Comparison of ENCODE assay signal across 12 cellular contexts in the genomic region with DNA sequence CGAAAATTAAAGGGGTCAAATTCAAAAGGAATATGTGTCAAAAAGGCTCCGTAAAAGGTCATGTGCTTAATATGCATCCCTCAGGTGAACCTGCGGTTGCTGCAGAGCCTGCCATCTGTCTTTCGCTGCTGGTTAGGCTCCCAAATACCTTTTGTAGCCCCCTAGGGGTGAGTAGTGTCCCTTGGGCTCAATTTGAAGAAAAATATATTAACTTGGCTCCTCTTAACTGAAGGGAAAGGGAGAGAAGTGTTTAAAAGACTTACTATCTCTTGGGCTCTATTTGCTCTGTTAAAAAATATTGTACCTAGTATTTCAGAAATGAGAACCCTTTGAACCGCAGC.
DNase-seq lines count a peak whose midpoint lies in the region; ATAC-seq, FAIRE-seq and TF ChIP-seq lines count a peak whose summit lies in the region.
"Had no signal": no experiment of that assay in that cellular context is flagged by ENCODE, and none has a peak within 500 bp of the region (broad histone marks: within the 10 kb centered on the region; RNA-seq: fewer than 3 reads in every experiment).

No MANE protein-coding gene starts in this region.

- H3K14ac ChIP-seq in IMR-90 (replicated peaks; ENCODE audit: low read depth, low read length) = no peak overlapping the region

- no peak for TF ChIP-seq POLR2A in IMR-90 (IDR thresholded peaks at IDR 0.05; ENCODE audit: low read depth, low read length)

- DNase-seq in COR-L47 (lab: John Stamatoyannopoulos, UW) = peak; percentile 9
- DNase-seq in IMR-90 = no peak
- DNase-seq in iPS-NIHi7 (ENCODE audit: extremely low spot score) = peak; percentile 71
- no peak for DNase-seq in inferior parietal cortex (ENCODE audit: extremely low spot score)
- DNase-seq in frontal cortex (ENCODE audit: low spot score in 2 of 2) = no peak
- DNase-seq in cerebellar cortex (ENCODE audit: low spot score) = no peak
- DNase-seq: NCI-H187 treated with DMSO at 0.1 percent for 48 hours, T-helper 1 cell, thyroid gland had no signal

- no peak for FAIRE-seq in frontal cortex (lab: Jason Lieb, UNC)

- no peaks in the 10 kb centered on the region for H3K27me3 ChIP-seq in IMR-90 (ENCODE audit: control insufficient read depth, insufficient read depth, low read length)
- H3K27me3 ChIP-seq: neutrophil, thyroid gland had no signal

- ATAC-seq in IMR-90 (ENCODE audit: low read depth) (no peak), SK-N-SH treated with all-trans-retinoic acid at 6 μM for 48 hours (peak; percentile 77), HG03159 (IDR thresholded peaks at IDR 0.05; ENCODE audit: unreplicated experiment) (no peak)

- H3K9me1 ChIP-seq in IMR-90 (ENCODE audit: insufficient read depth, low read length) = no peaks in the 10 kb centered on the region

- BruUV-seq in IMR-90 (replicated peaks; lab: Mats Ljungman, UMichigan) = no TSS peak

- H3K4ac ChIP-seq in IMR-90 (ENCODE audit: low read depth, low read length) = no peak overlapping the region

- no peaks in the 10 kb centered on the region for H4K20me1 ChIP-seq in IMR-90 (ENCODE audit: insufficient read depth, low read length)

- no peak overlapping the region for H2BK20ac ChIP-seq in IMR-90 (ENCODE audit: low read depth, low read length)

- H3K36me3 ChIP-seq in IMR-90 (ENCODE audit: control insufficient read depth, insufficient read depth, low read length) = no peaks in the 10 kb centered on the region
- H3K36me3 ChIP-seq: neutrophil, thyroid gland had no signal

- H3K79me1 ChIP-seq in IMR-90 (ENCODE audit: low read depth in 1 of 2, low read length in 2 of 2) = no peaks in the 10 kb centered on the region

- no peak overlapping the region for H2BK5ac ChIP-seq in IMR-90 (ENCODE audit: low read depth, low read length, poor library complexity, severe bottlenecking)

- TF ChIP-seq CTCF in IMR-90 (conservative IDR thresholded peaks at IDR 0.05; ENCODE audit: low read depth, low read length) = peak; percentile 25; the same call in 1 of the 2 replicates

- dilution Hi-C loops in IMR-90 (cut with HindIII; ENCODE audit: low sequenced_read_pairs, unreplicated experiment) = no loop called here

- no peak overlapping the region for H3K18ac ChIP-seq in IMR-90 (ENCODE audit: low read depth, low read length)

- no peak overlapping the region for H2AK5ac ChIP-seq in IMR-90 (ENCODE audit: low read depth, low read length)

- H3K9me3 ChIP-seq in IMR-90 (ENCODE audit: control insufficient read depth, insufficient read depth, low read length) = no peaks in the 10 kb centered on the region
- H3K9me3 ChIP-seq: neutrophil, thyroid gland had no signal

- H2BK15ac ChIP-seq in IMR-90 (ENCODE audit: low read depth, low read length) = no peak overlapping the region

- no peak overlapping the region for H2AFZ ChIP-seq in IMR-90 (replicated peaks; ENCODE audit: low read length, poor library complexity)

- H3K9ac ChIP-seq in IMR-90 (ENCODE audit: low read depth, low read length) = no peak overlapping the region

- H3K23ac ChIP-seq in IMR-90 (ENCODE audit: low read depth, low read length) = no peak overlapping the region

- no peak overlapping the region for H3K4me3 ChIP-seq in IMR-90 (ENCODE audit: insufficient read depth, low read depth, low read length)
- H3K4me3 ChIP-seq: thyroid gland had no signal

- in situ Hi-C loops in IMR-90 (cut with MboI; ENCODE audit: low sequenced_read_pairs) = no loop called here

- peak overlapping the region; percentile 77; the same call in 1 of the 2 replicates for H3K4me2 ChIP-seq in IMR-90 (ENCODE audit: low read depth, low read length)

- H3K4me1 ChIP-seq in IMR-90 (ENCODE audit: control insufficient read depth, insufficient read depth, low read length) = peaks cover 3% of the 10 kb centered on the region

- POLR2A ChIA-PET in IMR-90 (lab: Charles Lee; ENCODE audit: unreplicated experiment) = no interaction called here

- WGBS in IMR-90 (ENCODE audit: extremely low coverage in 2 of 2, insufficient read length in 1 of 2), 2 experiments = no CpG with 5 or more reads among the region's 5 CpGs

- no peak overlapping the region for H3K27ac ChIP-seq in IMR-90 (ENCODE audit: insufficient read depth, low read length)
- H3K27ac ChIP-seq: neutrophil, thyroid gland had no signal

- no peak overlapping the region for H4K91ac ChIP-seq in IMR-90 (ENCODE audit: insufficient read depth, low read depth, low read length)

- H3K56ac ChIP-seq in IMR-90 (ENCODE audit: extremely low read depth, insufficient read depth, low read length) = no peak overlapping the region

- no peak overlapping the region for H2BK120ac ChIP-seq in IMR-90 (ENCODE audit: low read depth, low read length)

- intact Hi-C loops in IMR-90 (cut with micrococcal nuclease) = no loop called here

- CTCF ChIA-PET in IMR-90 (lab: Yijun Ruan, JAX) = no interaction called here

- no peak overlapping the region for H4K5ac ChIP-seq in IMR-90 (ENCODE audit: low read depth, low read length)

- no peak overlapping the region for H4K8ac ChIP-seq in IMR-90 (ENCODE audit: low read depth in 2 of 2, low read length in 2 of 2)

- no peak for TF ChIP-seq RAD21 in IMR-90 (IDR thresholded peaks at IDR 0.05; ENCODE audit: low read length)

- H2AK9ac ChIP-seq in IMR-90 (replicated peaks; ENCODE audit: low read depth, low read length, poor library complexity) = no peak overlapping the region

TF ChIP-seq in IMR-90, 13 proteins besides CTCF, POLR2A, EP300 and RAD21:
- TF ChIP-seq CHD1 (IDR thresholded peaks at IDR 0.05; ENCODE audit: low read depth, low read length) = no peak
- TF ChIP-seq MAFK (IDR thresholded peaks at IDR 0.05; ENCODE audit: low read depth, low read length) = no peak
- no peak for TF ChIP-seq NFE2L2 (IDR thresholded peaks at IDR 0.05; ENCODE audit: low read depth, low read length)
- no peak for TF ChIP-seq MXI1 (IDR thresholded peaks at IDR 0.05; ENCODE audit: borderline replicate concordance, low read depth, low read length)
- TF ChIP-seq, protein P1, sequence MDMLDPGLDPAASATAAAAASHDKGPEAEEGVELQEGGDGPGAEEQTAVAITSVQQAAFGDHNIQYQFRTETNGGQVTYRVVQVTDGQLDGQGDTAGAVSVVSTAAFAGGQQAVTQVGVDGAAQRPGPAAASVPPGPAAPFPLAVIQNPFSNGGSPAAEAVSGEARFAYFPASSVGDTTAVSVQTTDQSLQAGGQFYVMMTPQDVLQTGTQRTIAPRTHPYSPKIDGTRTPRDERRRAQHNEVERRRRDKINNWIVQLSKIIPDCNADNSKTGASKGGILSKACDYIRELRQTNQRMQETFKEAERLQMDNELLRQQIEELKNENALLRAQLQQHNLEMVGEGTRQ (IDR thresholded peaks at IDR 0.05; ENCODE audit: low read depth, low read length) = no peak
- TF ChIP-seq FOS (IDR thresholded peaks at IDR 0.05; ENCODE audit: low read depth, low read length) = no peak
- TF ChIP-seq CEBPB (IDR thresholded peaks at IDR 0.05; ENCODE audit: low read depth, low read length) = no peak
- TF ChIP-seq, protein P2, sequence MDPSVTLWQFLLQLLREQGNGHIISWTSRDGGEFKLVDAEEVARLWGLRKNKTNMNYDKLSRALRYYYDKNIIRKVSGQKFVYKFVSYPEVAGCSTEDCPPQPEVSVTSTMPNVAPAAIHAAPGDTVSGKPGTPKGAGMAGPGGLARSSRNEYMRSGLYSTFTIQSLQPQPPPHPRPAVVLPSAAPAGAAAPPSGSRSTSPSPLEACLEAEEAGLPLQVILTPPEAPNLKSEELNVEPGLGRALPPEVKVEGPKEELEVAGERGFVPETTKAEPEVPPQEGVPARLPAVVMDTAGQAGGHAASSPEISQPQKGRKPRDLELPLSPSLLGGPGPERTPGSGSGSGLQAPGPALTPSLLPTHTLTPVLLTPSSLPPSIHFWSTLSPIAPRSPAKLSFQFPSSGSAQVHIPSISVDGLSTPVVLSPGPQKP (IDR thresholded peaks at IDR 0.05; ENCODE audit: borderline replicate concordance, low read depth, low read length) = no peak
- no peak for TF ChIP-seq BHLHE40 (IDR thresholded peaks at IDR 0.05; ENCODE audit: low read depth, low read length)
- no peak for TF ChIP-seq RFX5 (IDR thresholded peaks at IDR 0.05; ENCODE audit: low read depth, low read length)
TF ChIP-seq in IMR-90: peak in this region for 0.

TF ChIP-seq in SK-N-SH treated with all-trans-retinoic acid at 6 μM for 48 hours, 23 proteins besides CTCF, POLR2A, EP300 and RAD21 (continues in another document):
- TF ChIP-seq ZNF565 (CRISPR knock-in tag; conservative IDR thresholded peaks at IDR 0.05; ENCODE audit: low read depth) (no peak), SNAI2 (CRISPR knock-in tag; IDR thresholded peaks at IDR 0.05) (no peak), ZNF70 (CRISPR knock-in tag; IDR thresholded peaks at IDR 0.05) (no peak), OSR1 (CRISPR knock-in tag; IDR thresholded peaks at IDR 0.05) (no peak), GLIS3 (CRISPR knock-in tag; IDR thresholded peaks at IDR 0.05) (no peak)
- TF ChIP-seq, protein P3, sequence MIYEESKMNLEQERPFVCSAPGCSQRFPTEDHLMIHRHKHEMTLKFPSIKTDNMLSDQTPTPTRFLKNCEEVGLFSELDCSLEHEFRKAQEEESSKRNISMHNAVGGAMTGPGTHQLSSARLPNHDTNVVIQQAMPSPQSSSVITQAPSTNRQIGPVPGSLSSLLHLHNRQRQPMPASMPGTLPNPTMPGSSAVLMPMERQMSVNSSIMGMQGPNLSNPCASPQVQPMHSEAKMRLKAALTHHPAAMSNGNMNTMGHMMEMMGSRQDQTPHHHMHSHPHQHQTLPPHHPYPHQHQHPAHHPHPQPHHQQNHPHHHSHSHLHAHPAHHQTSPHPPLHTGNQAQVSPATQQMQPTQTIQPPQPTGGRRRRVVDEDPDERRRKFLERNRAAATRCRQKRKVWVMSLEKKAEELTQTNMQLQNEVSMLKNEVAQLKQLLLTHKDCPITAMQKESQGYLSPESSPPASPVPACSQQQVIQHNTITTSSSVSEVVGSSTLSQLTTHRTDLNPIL (CRISPR knock-in tag; IDR thresholded peaks at IDR 0.05; ENCODE audit: low read depth) = no peak

Comparison
In these comparisons a context has a peak if more than half of its experiments do, and no peak if none do; other contexts are left out.
1. DNase-seq: peak in COR-L47 (single experiment) and iPS-NIHi7 (single experiment); none in IMR-90 (single experiment), inferior parietal cortex (single experiment), frontal cortex (0 of 2) and cerebellar cortex (single experiment).